2 cellular contexts compared by ENCODE assay signal in genomic region chr2:102599486-102599885, GRCh38.
TF ChIP-seq lines count a peak whose summit lies in the region.

No MANE protein-coding gene starts in this region.

TF ChIP-seq in HCT116, 20 proteins besides CTCF, POLR2A, EP300 and RAD21:
- TF ChIP-seq MAX (IDR thresholded peaks at IDR 0.05) (no peak), ZFX (IDR thresholded peaks at IDR 0.05) (no peak), YY1 (IDR thresholded peaks at IDR 0.05; ENCODE audit: extremely low read depth, insufficient replicate concordance, low read depth, low read length) (no peak), ATF3 (IDR thresholded peaks at IDR 0.05) (no peak), TCF7L2 (IDR thresholded peaks at IDR 0.05; ENCODE audit: borderline replicate concordance, extremely low read depth, insufficient read depth, insufficient read length) (no peak), POLR2AphosphoS5 (IDR thresholded peaks at IDR 0.05; ENCODE audit: low read depth, low read length) (no peak), ZNF274 (IDR thresholded peaks at IDR 0.05; ENCODE audit: low read depth, low read length) (no peak), ZBTB33 (IDR thresholded peaks at IDR 0.05; ENCODE audit: extremely low read depth, insufficient replicate concordance, low read length) (no peak), SIN3A (IDR thresholded peaks at IDR 0.05; ENCODE audit: low read depth) (no peak), SP1 (IDR thresholded peaks at IDR 0.05; ENCODE audit: low read depth) (no peak), SRF (IDR thresholded peaks at IDR 0.05; ENCODE audit: low read depth) (no peak), JUND (IDR thresholded peaks at IDR 0.05) (no peak), ELF1 (IDR thresholded peaks at IDR 0.05; ENCODE audit: borderline replicate concordance, low read depth) (no peak), CEBPB (IDR thresholded peaks at IDR 0.05; ENCODE audit: low read depth) (no peak), REST (IDR thresholded peaks at IDR 0.05; ENCODE audit: low read depth) (no peak), EZH2phosphoT487 (IDR thresholded peaks at IDR 0.05; ENCODE audit: borderline replicate concordance) (no peak), EZH2 (IDR thresholded peaks at IDR 0.05) (no peak), EGR1 (IDR thresholded peaks at IDR 0.05; ENCODE audit: low read depth) (no peak), FOSL1 (IDR thresholded peaks at IDR 0.05; ENCODE audit: low read depth) (no peak)

TF ChIP-seq in H1, 55 proteins besides CTCF, POLR2A, EP300 and RAD21:
- TF ChIP-seq SIN3A (conservative IDR thresholded peaks at IDR 0.05 in 1 of 2, IDR thresholded peaks at IDR 0.05 in 1 of 2; ENCODE audit: low read depth in 1 of 2, low read length in 2 of 2): no peak
